Comparison of ENCODE assay signal across 17 cellular contexts in the genomic region with DNA sequence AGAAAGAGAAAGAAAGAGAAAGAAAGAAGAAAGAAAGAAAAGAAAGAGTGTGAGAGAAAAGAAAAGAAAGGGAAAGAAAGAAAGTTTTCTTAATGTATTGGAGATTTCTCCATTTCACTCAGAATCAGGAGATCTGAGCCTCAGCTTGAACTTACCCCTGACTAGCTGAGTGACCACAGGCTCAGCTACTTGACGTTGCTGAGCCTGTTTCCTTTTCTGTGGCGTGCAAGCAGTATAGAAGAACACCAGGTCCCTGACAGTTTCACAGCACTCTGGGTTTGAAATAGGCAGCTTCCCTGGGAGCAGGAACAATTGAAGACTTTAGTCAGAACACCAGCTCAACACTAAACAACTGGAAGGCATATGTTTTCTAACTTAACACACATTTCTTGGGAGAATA. TPM values are rescaled to one million over a fixed set of nuclear protein-coding genes. Genes with fewer than 3 reads are reported as not detected.
DNase-seq lines count a peak whose midpoint lies in the region; ATAC-seq and TF ChIP-seq lines count a peak whose summit lies in the region.
"Had no signal": no experiment of that assay in that cellular context is flagged by ENCODE, and none has a peak within 500 bp of the region (broad histone marks: within the 10 kb centered on the region; RNA-seq: fewer than 3 reads in every experiment).

No MANE protein-coding gene starts in this region.

- no peak overlapping the region for H3K4me3 ChIP-seq in Caco-2 (ENCODE audit: low read depth, low read length)
- H3K4me3 ChIP-seq: cardiac muscle cell, HAP-1, SJSA1, tibial artery had no signal

- POLR2A ChIA-PET in Caco-2 (lab: Charles Lee) = no interaction called here

- no peaks in the 10 kb centered on the region for H3K9me3 Mint-ChIP-seq in stimulated activated naive CD8-positive, alpha-beta T cell treated with anti-CD3 and anti-CD28 coated beads, Interleukin-15, amount 100 ng/mL, for 72 hours
- no peaks in the 10 kb centered on the region for H3K9me3 Mint-ChIP-seq in Caco-2 (ENCODE audit: unreplicated experiment)
- H3K9me3 Mint-ChIP-seq: activated naive CD4-positive, alpha-beta T cell treated with anti-CD3 and anti-CD28 coated beads, Interleukin-2, amount 50 U/mL, for 72 hours had no signal

- no peaks in the 10 kb centered on the region for H3K27me3 Mint-ChIP-seq in stimulated activated naive CD8-positive, alpha-beta T cell treated with anti-CD3 and anti-CD28 coated beads, Interleukin-15, amount 100 ng/mL, for 72 hours
- H3K27me3 Mint-ChIP-seq in Caco-2 (ENCODE audit: insufficient read depth, unreplicated experiment) = peaks cover 14% of the 10 kb centered on the region

- CTCF ChIA-PET in Caco-2 (lab: Charles Lee) = no interaction called here

- no peaks in the 10 kb centered on the region for H3K36me3 ChIP-seq in Caco-2 (ENCODE audit: control insufficient read depth, insufficient read depth, low read length)
- H3K36me3 ChIP-seq: cardiac muscle cell, HAP-1, SJSA1, tibial artery had no signal

- H3K4me1 Mint-ChIP-seq in stimulated activated naive CD8-positive, alpha-beta T cell treated with anti-CD3 and anti-CD28 coated beads, Interleukin-15, amount 100 ng/mL, for 72 hours = peaks cover 10% of the 10 kb centered on the region
- H3K4me1 Mint-ChIP-seq in Caco-2 (ENCODE audit: low read depth, unreplicated experiment) = no peaks in the 10 kb centered on the region

- TF ChIP-seq CTCF in Caco-2 (IDR thresholded peaks at IDR 0.05; ENCODE audit: insufficient read depth in 1 of 2, low read depth in 1 of 2, low read length in 1 of 2, severe bottlenecking in 1 of 2, unreplicated experiment in 1 of 2) (no peak), GM20000 (IDR thresholded peaks at IDR 0.05; ENCODE audit: extremely low read depth, missing control alignments) (no peak)

- intact Hi-C loops in Caco-2 (cut with micrococcal nuclease; ENCODE audit: unreplicated experiment) = no loop called here

- no peak for DNase-seq in stimulated activated naive CD8-positive, alpha-beta T cell treated with anti-CD3 and anti-CD28 coated beads, Interleukin-15, amount 100 ng/mL, for 72 hours
- DNase-seq in stimulated activated naive CD8-positive, alpha-beta T cell treated with anti-CD3 and anti-CD28 coated beads, Interleukin-15, Interleukin-2, amounts not matched to agents 100 U/mL and 50 U/mL, for 24 hours = no peak
- DNase-seq in MV-4-11 (lab: John Stamatoyannopoulos, UW) = peak; percentile 74
- DNase-seq in Caco-2 = no peak
- no peak for DNase-seq in GM20000 (ENCODE audit: low spot score)
- DNase-seq: Karpas-422, NCI-H2029, NCI-H748 treated with DMSO at 0.1 percent for 48 hours, tibial artery had no signal

- no peaks in the 10 kb centered on the region for H3K36me3 Mint-ChIP-seq in Caco-2 (ENCODE audit: insufficient read depth, unreplicated experiment)
- H3K36me3 Mint-ChIP-seq: activated naive CD4-positive, alpha-beta T cell treated with anti-CD3 and anti-CD28 coated beads, Interleukin-2, amount 50 U/mL, for 72 hours had no signal

- H3K4me3 Mint-ChIP-seq in stimulated activated naive CD8-positive, alpha-beta T cell treated with anti-CD3 and anti-CD28 coated beads, Interleukin-15, amount 100 ng/mL, for 72 hours = no peak overlapping the region
- no peak overlapping the region for H3K4me3 Mint-ChIP-seq in Caco-2 (ENCODE audit: unreplicated experiment)

- no peaks in the 10 kb centered on the region for H3K9me3 ChIP-seq in Caco-2
- H3K9me3 ChIP-seq: HAP-1, SJSA1, tibial artery had no signal

- peak overlapping the region in 1 of 2 donors; percentile 55 for H3K27ac Mint-ChIP-seq in stimulated activated naive CD8-positive, alpha-beta T cell treated with anti-CD3 and anti-CD28 coated beads, Interleukin-15, amount 100 ng/mL, for 72 hours
- no peak overlapping the region for H3K27ac Mint-ChIP-seq in Caco-2 (ENCODE audit: unreplicated experiment)
- H3K27ac Mint-ChIP-seq: activated naive CD4-positive, alpha-beta T cell treated with anti-CD3 and anti-CD28 coated beads, Interleukin-2, amount 50 U/mL, for 72 hours; progenitor cell of endocrine pancreas had no signal

- no peaks in the 10 kb centered on the region for H3K4me1 ChIP-seq in Caco-2
- H3K4me1 ChIP-seq: HAP-1, SJSA1, tibial artery had no signal

- ATAC-seq in stimulated activated naive CD8-positive, alpha-beta T cell treated with anti-CD3 and anti-CD28 coated beads, Interleukin-15, amount 100 ng/mL, for 72 hours = peak; percentile 61
- ATAC-seq in stimulated activated naive CD8-positive, alpha-beta T cell treated with anti-CD3 and anti-CD28 coated beads, Interleukin-15, Interleukin-2, amounts not matched to agents 100 U/mL and 50 U/mL, for 24 hours = no peak
- peak; percentile 66 for ATAC-seq in HG02884 (IDR thresholded peaks at IDR 0.05; ENCODE audit: unreplicated experiment)
- no peak for ATAC-seq in esophagus mucosa
- ATAC-seq in GM19397 (IDR thresholded peaks at IDR 0.05; ENCODE audit: unreplicated experiment) = no peak
- ATAC-seq: activated naive CD4-positive, alpha-beta T cell treated with anti-CD3 and anti-CD28 coated beads, Interleukin-2, amount 50 U/mL, for 72 hours had no signal

- H3K27me3 ChIP-seq in Caco-2 (replicated peaks; ENCODE audit: control insufficient read depth, insufficient read depth, low read length) = no peaks in the 10 kb centered on the region

- no TSS peak for BruUV-seq in Caco-2 (replicated peaks; lab: Mats Ljungman, UMichigan)

RNA-seq across cellular contexts. Expression of a gene that starts 44.7 kb away (rescaled TPM):
- 0.43 TPM in 1 of 2 replicates, not detected in the other for total RNA-seq in Caco-2 (2022)
- total RNA-seq in esophagus mucosa = 0.80 TPM
- total RNA-seq: activated naive CD4-positive, alpha-beta T cell treated with anti-CD3 and anti-CD28 coated beads, Interleukin-2, amount 50 U/mL, for 72 hours; cardiac muscle cell; progenitor cell of endocrine pancreas; SJSA1 had no signal

Comparison
In these comparisons a context has a peak if more than half of its experiments do, and no peak if none do; other contexts are left out.
1. ATAC-seq: peak in stimulated activated naive CD8-positive, alpha-beta T cell treated with anti-CD3 and anti-CD28 coated beads, Interleukin-15, amount 100 ng/mL, for 72 hours (single experiment) and HG02884 (single experiment); none in stimulated activated naive CD8-positive, alpha-beta T cell treated with anti-CD3 and anti-CD28 coated beads, Interleukin-15, Interleukin-2, amounts not matched to agents 100 U/mL and 50 U/mL, for 24 hours (single experiment), esophagus mucosa (single experiment) and GM19397 (single experiment).